In genomic region chr2:179355881-179356280, GRCh38 we compare ENCODE assay signal across 22 cellular contexts.
"Had no signal": no experiment of that assay in that cellular context is flagged by ENCODE, and none has a peak within 500 bp of the region (broad histone marks: within the 10 kb centered on the region; RNA-seq: fewer than 3 reads in every experiment).

No MANE protein-coding gene starts in this region.

- DNase-seq: activated CD4-positive, alpha-beta memory T cell treated with anti-CD3 and anti-CD28 coated beads for 36 hours; activated CD4-positive, alpha-beta T cell treated with anti-CD3 and anti-CD28 coated beads for 1 hour; activated naive CD4-positive, alpha-beta T cell treated with anti-CD3 and anti-CD28 coated beads, Interleukin-2, amount 10 ng/mL, durations not matched to agents 7 days and 5 days; activated T-cell treated with anti-CD3 and anti-CD28 coated beads, Interleukin-2, amount 50 U/mL, for 24 hours; caudate nucleus; colonic mucosa; effector CD4-positive, alpha-beta T cell; esophagus squamous epithelium; left lung; mucosa of descending colon; naive thymus-derived CD4-positive, alpha-beta T cell; retina; stimulated activated CD4-positive, alpha-beta T cell treated with anti-CD3 and anti-CD28 coated beads, Interleukin-4, amount 100 ng/mL, for 4 hours; stimulated activated CD8-positive, alpha-beta memory T cell treated with anti-CD3 and anti-CD28 coated beads, Interleukin-4, amount 100 ng/mL, for 48 hours; stimulated activated naive CD8-positive, alpha-beta T cell treated with anti-CD3 and anti-CD28 coated beads, Interleukin-15, Interleukin-2, amounts not matched to agents 100 U/mL and 50 U/mL, for 24 hours; T-helper 1 cell; T1000; testis; upper lobe of right lung had no signal

- H3K4me3 ChIP-seq: colonic mucosa, esophagus squamous epithelium, left lung, mucosa of descending colon, testis, upper lobe of right lung had no signal

- H3K27ac ChIP-seq: colonic mucosa, esophagus squamous epithelium, left lung, neutrophil, testis, upper lobe of right lung, VCaP had no signal

- H3K27me3 ChIP-seq: colonic mucosa, esophagus squamous epithelium, left lung, neutrophil, testis, upper lobe of right lung had no signal

- H3K36me3 ChIP-seq: colonic mucosa, esophagus squamous epithelium, left lung, neutrophil, upper lobe of right lung had no signal

- ATAC-seq: left lung; mucosa of descending colon; naive thymus-derived CD4-positive, alpha-beta T cell; SK-N-SH treated with all-trans-retinoic acid at 6 μM for 48 hours; stimulated activated naive CD8-positive, alpha-beta T cell treated with anti-CD3 and anti-CD28 coated beads, Interleukin-15, Interleukin-2, amounts not matched to agents 100 U/mL and 50 U/mL, for 24 hours; upper lobe of right lung had no signal

- H3K9me3 ChIP-seq: colonic mucosa, esophagus squamous epithelium, left lung, mucosa of descending colon, neutrophil, testis, upper lobe of right lung had no signal

- H3K4me1 ChIP-seq: colonic mucosa, left lung, testis, upper lobe of right lung had no signal
